28 cellular contexts compared by ENCODE assay signal in genomic region chr1:1181129-1181937, GRCh38. TPM values are rescaled to one million over a fixed set of nuclear protein-coding genes. Genes with fewer than 3 reads are reported as not detected.
DNase-seq lines count a peak whose midpoint lies in the region; ATAC-seq, FAIRE-seq and TF ChIP-seq lines count a peak whose summit lies in the region.
"Had no signal": no experiment of that assay in that cellular context is flagged by ENCODE, and none has a peak within 500 bp of the region (broad histone marks: within the 10 kb centered on the region; RNA-seq: fewer than 3 reads in every experiment).

No MANE protein-coding gene starts in this region.

- H3K36me3 ChIP-seq in BE2C (no peaks in the 10 kb centered on the region), GM06990 (ENCODE audit: control insufficient read depth, insufficient read depth, low read length) (no peaks in the 10 kb centered on the region)
- H3K36me3 ChIP-seq: colonic mucosa, Peyer's patch, tibial nerve had no signal

- H3K9me3 ChIP-seq in BE2C: no peaks in the 10 kb centered on the region
- H3K9me3 ChIP-seq: body of pancreas, colonic mucosa, Peyer's patch, tibial nerve had no signal

- H3K4me3 Mint-ChIP-seq in glutamatergic neuron (ENCODE audit: unreplicated experiment) (no peak overlapping the region), nephron progenitor cell (no peak overlapping the region)
- H3K4me3 Mint-ChIP-seq: activated naive CD8-positive, alpha-beta T cell treated with anti-CD3 and anti-CD28 coated beads, Interleukin-2, amount 10 ng/mL, durations not matched to agents 7 days and 5 days; CD8-positive, alpha-beta memory T cell; naive B cell; stimulated activated memory B cell treated with anti-CD40 and anti-IgM and Interleukin-4, amounts not matched to agents 10 μg/mL and 1 μg/mL and 100 μg/mL, for 72 hours had no signal

- H3K9me3 Mint-ChIP-seq in glutamatergic neuron (ENCODE audit: unreplicated experiment): peaks cover 9% of the 10 kb centered on the region
- no peaks in the 10 kb centered on the region for H3K9me3 Mint-ChIP-seq in nephron progenitor cell
- H3K9me3 Mint-ChIP-seq: activated naive CD8-positive, alpha-beta T cell treated with anti-CD3 and anti-CD28 coated beads, Interleukin-2, amount 10 ng/mL, durations not matched to agents 7 days and 5 days; CD8-positive, alpha-beta memory T cell; naive B cell; stimulated activated memory B cell treated with anti-CD40 and anti-IgM and Interleukin-4, amounts not matched to agents 10 μg/mL and 1 μg/mL and 100 μg/mL, for 72 hours had no signal

- H3K4me3 ChIP-seq in BE2C (ENCODE audit: low read depth, low read length) (no peak overlapping the region), GM06990 (replicated peaks; ENCODE audit: low read depth, low read length) (no peak overlapping the region), lower leg skin (ENCODE audit: low read depth, poor library complexity, severe bottlenecking) (no peak overlapping the region)
- H3K4me3 ChIP-seq: body of pancreas, colonic mucosa, Peyer's patch, tibial nerve had no signal

- peaks cover 11% of the 10 kb centered on the region for H3K27me3 ChIP-seq in BE2C
- no peaks in the 10 kb centered on the region; the same call in none of the 2 replicates for H3K27me3 ChIP-seq in GM06990 (replicated peaks; ENCODE audit: control insufficient read depth, insufficient read depth, low read length)
- H3K27me3 ChIP-seq: body of pancreas, Peyer's patch had no signal

- H3K4me1 ChIP-seq in BE2C: no peaks in the 10 kb centered on the region; the same call in 1 of the 2 replicates
- H3K4me1 ChIP-seq: body of pancreas, colonic mucosa, Peyer's patch had no signal

- no peaks in the 10 kb centered on the region for H3K36me3 Mint-ChIP-seq in glutamatergic neuron (ENCODE audit: unreplicated experiment)
- no peaks in the 10 kb centered on the region for H3K36me3 Mint-ChIP-seq in nephron progenitor cell (ENCODE audit: low read depth)
- H3K36me3 Mint-ChIP-seq: activated naive CD8-positive, alpha-beta T cell treated with anti-CD3 and anti-CD28 coated beads, Interleukin-2, amount 10 ng/mL, durations not matched to agents 7 days and 5 days; CD8-positive, alpha-beta memory T cell; stimulated activated memory B cell treated with anti-CD40 and anti-IgM and Interleukin-4, amounts not matched to agents 10 μg/mL and 1 μg/mL and 100 μg/mL, for 72 hours had no signal

- H3K27ac Mint-ChIP-seq in glutamatergic neuron (ENCODE audit: unreplicated experiment): peak overlapping the region; percentile 68
- no peak overlapping the region for H3K27ac Mint-ChIP-seq in nephron progenitor cell
- H3K27ac Mint-ChIP-seq: activated naive CD8-positive, alpha-beta T cell treated with anti-CD3 and anti-CD28 coated beads, Interleukin-2, amount 10 ng/mL, durations not matched to agents 7 days and 5 days; stimulated activated memory B cell treated with anti-CD40 and anti-IgM and Interleukin-4, amounts not matched to agents 10 μg/mL and 1 μg/mL and 100 μg/mL, for 72 hours had no signal

- no peak for ATAC-seq in GM19467 (IDR thresholded peaks at IDR 0.05; ENCODE audit: unreplicated experiment)
- ATAC-seq: body of pancreas had no signal

- WGBS in lower leg skin, 2 donors: 89 to 90% methylated on average over 26 of the region's 26 CpGs

- TF ChIP-seq CTCF in BE2C (IDR thresholded peaks at IDR 0.05; ENCODE audit: low read depth, low read length): no peak
- TF ChIP-seq CTCF in GM06990 (IDR thresholded peaks at IDR 0.05; ENCODE audit: insufficient read depth, low read length, poor library complexity, severe bottlenecking): no peak
- TF ChIP-seq CTCF in glutamatergic neuron (IDR thresholded peaks at IDR 0.05; ENCODE audit: partially characterized antibody, unreplicated experiment): no peak
- TF ChIP-seq CTCF in nephron progenitor cell (IDR thresholded peaks at IDR 0.05): no peak
- TF ChIP-seq CTCF in lower leg skin (IDR thresholded peaks at IDR 0.05): no peak

- intact Hi-C loops in lower leg skin (cut with DNase I; ENCODE audit: low total_unique reads): no loop called here

- peaks cover 12% of the 10 kb centered on the region for H3K27me3 Mint-ChIP-seq in glutamatergic neuron (ENCODE audit: unreplicated experiment)
- peaks cover 17% of the 10 kb centered on the region for H3K27me3 Mint-ChIP-seq in nephron progenitor cell (ENCODE audit: low read depth, poor library complexity)

- DNase-seq in BE2C (peak; percentile 8), GM06990 (ENCODE audit: extremely low read depth, insufficient read length) (peak; percentile 3), glutamatergic neuron (no peak), nephron progenitor cell (peak; percentile 9), lower leg skin (ENCODE audit: low spot score in 2 of 2) (no peak), GM12892 (ENCODE audit: insufficient read length) (no peak)
- DNase-seq: activated naive CD8-positive, alpha-beta T cell treated with anti-CD3 and anti-CD28 coated beads, Interleukin-2, amount 10 ng/mL, durations not matched to agents 7 days and 5 days; colonic mucosa; DMS79; Kasumi-1; naive B cell; NCI-H1092; NCI-H2081; NCI-H446 treated with DMSO at 0.1 percent for 48 hours; stimulated activated CD4-positive, alpha-beta T cell treated with anti-CD3 and anti-CD28 coated beads, Interleukin-1b, Interleukin-23, amount 100 ng/mL, for 48 hours; T1000 had no signal

- H3K4me1 Mint-ChIP-seq in glutamatergic neuron (ENCODE audit: low read depth, unreplicated experiment) (peaks cover 4% of the 10 kb centered on the region), nephron progenitor cell (peaks cover 35% of the 10 kb centered on the region)

- FAIRE-seq in GM12892 (lab: Jason Lieb, UNC): no peak
- FAIRE-seq: GM12891 had no signal

- TF ChIP-seq POLR2A in lower leg skin (IDR thresholded peaks at IDR 0.05): no peak
- TF ChIP-seq POLR2A in GM12892 (IDR thresholded peaks at IDR 0.05; ENCODE audit: low read depth, low read length): no peak

RNA-seq across cellular contexts. Expression of gene TTLL10, which starts 7.7 kb away (rescaled TPM):
- not detected for polyA plus RNA-seq in BE2C (2012; ENCODE audit: insufficient read depth, insufficient read length, low read depth)
- total RNA-seq in glutamatergic neuron (ENCODE audit: unreplicated experiment): not detected
- not detected for total RNA-seq in lower leg skin
- polyA plus RNA-seq in GM12892 (2012; ENCODE audit: missing spikeins): not detected
- total RNA-seq: activated naive CD8-positive, alpha-beta T cell treated with anti-CD3 and anti-CD28 coated beads, Interleukin-2, amount 10 ng/mL, durations not matched to agents 7 days and 5 days; CD8-positive, alpha-beta memory T cell; fibroblast of lung; glomerular endothelial cell; H4; lung microvascular endothelial cell; skeletal muscle tissue; tibial nerve had no signal
- polyA plus RNA-seq: CD8-positive, alpha-beta memory T cell; fibroblast of lung had no signal

RNA-seq across cellular contexts. Expression of gene TNFRSF18, which starts 25.1 kb away (rescaled TPM):
- not detected for polyA plus RNA-seq in BE2C (2012; ENCODE audit: insufficient read depth, insufficient read length, low read depth)
- total RNA-seq in glutamatergic neuron (ENCODE audit: unreplicated experiment) (3.0 TPM), lower leg skin (10 to 100 TPM; 19.8 to 36.8 (median 25.8) TPM)
- polyA plus RNA-seq in GM12892 (2012; ENCODE audit: missing spikeins): 3.6 TPM
- total RNA-seq: body of pancreas, H4 had no signal
- polyA plus RNA-seq: fibroblast of lung had no signal

RNA-seq across cellular contexts. Expression of gene TNFRSF4, which starts 32.6 kb away (rescaled TPM):
- 0.96 TPM for polyA plus RNA-seq in BE2C (2012; ENCODE audit: insufficient read depth, insufficient read length, low read depth)
- total RNA-seq in glutamatergic neuron (ENCODE audit: unreplicated experiment) (0.29 TPM), lower leg skin (1 to 10 TPM in 1 of 4 donors, under 1 TPM in 1, not detected in 2; 0.69 to 1.4 TPM)
- polyA plus RNA-seq in GM12892 (2012; ENCODE audit: missing spikeins): 2.9 TPM
- total RNA-seq: H4 had no signal

RNA-seq across cellular contexts. Expression of gene SDF4, which starts 50.5 kb away (rescaled TPM):
- polyA plus RNA-seq in BE2C (2012; ENCODE audit: insufficient read depth, insufficient read length, low read depth): 404 TPM
- total RNA-seq in glutamatergic neuron (ENCODE audit: unreplicated experiment) (89.2 TPM), lower leg skin (100 to 1,000 TPM in 2 of 4 donors, 10 to 100 TPM in 2; 81.7 to 121 (median 104) TPM)
- 32.3 TPM for polyA plus RNA-seq in GM12892 (2012; ENCODE audit: missing spikeins)

RNA-seq across cellular contexts. Expression of gene B3GALT6, which starts 50.7 kb away (rescaled TPM):
- 33.8 TPM for polyA plus RNA-seq in BE2C (2012; ENCODE audit: insufficient read depth, insufficient read length, low read depth)
- total RNA-seq in glutamatergic neuron (ENCODE audit: unreplicated experiment): 30.0 TPM
- total RNA-seq in lower leg skin: 10 to 100 TPM; 12.8 to 26.1 (median 18.9) TPM
- 3.6 TPM for polyA plus RNA-seq in GM12892 (2012; ENCODE audit: missing spikeins)

Comparison
In these comparisons a context has a peak if more than half of its experiments do, and no peak if none do; other contexts are left out.
1. DNase-seq: peak in BE2C (single experiment), GM06990 (single experiment) and nephron progenitor cell (single experiment); none in glutamatergic neuron (single experiment), lower leg skin (0 of 2) and GM12892 (single experiment).